ENCODE assay signal across 22 cellular contexts in genomic region chr3:123805504-123805903, GRCh38.
DNase-seq lines count a peak whose midpoint lies in the region; ATAC-seq and TF ChIP-seq lines count a peak whose summit lies in the region.
"Had no signal": no experiment of that assay in that cellular context is flagged by ENCODE, and none has a peak within 500 bp of the region (broad histone marks: within the 10 kb centered on the region; RNA-seq: fewer than 3 reads in every experiment).

No MANE protein-coding gene starts in this region.

- ATAC-seq in mucosa of descending colon (peak; percentile 72), upper lobe of left lung (ENCODE audit: low FRiP score in 2 of 2) (no peak), HG02852 (IDR thresholded peaks at IDR 0.05; ENCODE audit: unreplicated experiment) (no peak), heart left ventricle (no peak)

- TF ChIP-seq POLR2A in NB4 (IDR thresholded peaks at IDR 0.05; ENCODE audit: extremely low read depth, insufficient read length) = no peak
- no peak for TF ChIP-seq POLR2A in esophagus squamous epithelium (IDR thresholded peaks at IDR 0.05)
- TF ChIP-seq POLR2A in upper lobe of left lung (IDR thresholded peaks at IDR 0.05) = no peak
- TF ChIP-seq POLR2A in heart left ventricle (IDR thresholded peaks at IDR 0.05) = no peak

- H3K4me1 ChIP-seq in Loucy (ENCODE audit: insufficient read depth, low read length, poor library complexity, severe bottlenecking) (no peaks in the 10 kb centered on the region), mucosa of descending colon (ENCODE audit: low read depth) (peaks cover 11% of the 10 kb centered on the region), esophagus squamous epithelium (peaks cover 0 to 20% (median 0%) of the 10 kb centered on the region in 3 donors), upper lobe of left lung (no peaks in the 10 kb centered on the region), heart left ventricle (peaks cover 0 to 10% (median 0%) of the 10 kb centered on the region in 12 donors)

- H3K9me3 ChIP-seq in Loucy (ENCODE audit: insufficient read depth, low read depth, low read length) (no peaks in the 10 kb centered on the region), WERI-Rb-1 (ENCODE audit: severe bottlenecking) (no peaks in the 10 kb centered on the region), mucosa of descending colon (no peaks in the 10 kb centered on the region), esophagus squamous epithelium (no peaks in the 10 kb centered on the region), upper lobe of left lung (no peaks in the 10 kb centered on the region), heart left ventricle (no peaks in the 10 kb centered on the region)

- H3K9me2 ChIP-seq in Loucy (replicated peaks; ENCODE audit: low read depth, low read length) = no peaks in the 10 kb centered on the region

- H3K27ac ChIP-seq in WERI-Rb-1 = no peak overlapping the region
- H3K27ac ChIP-seq in esophagus squamous epithelium = no peak overlapping the region
- no peak overlapping the region for H3K27ac ChIP-seq in upper lobe of left lung
- H3K27ac ChIP-seq in heart left ventricle = no peak overlapping the region

- intact Hi-C loops in mucosa of descending colon (cut with DNase I, micrococcal nuclease) (no loop called here), esophagus squamous epithelium (cut with DNase I) (no loop called here), heart left ventricle (cut with DNase I) (no loop called here)

- H3K27me3 ChIP-seq in Loucy (ENCODE audit: insufficient read depth, low read length, poor library complexity, severe bottlenecking) (no peaks in the 10 kb centered on the region), WERI-Rb-1 (ENCODE audit: insufficient read depth, low read depth, severe bottlenecking) (no peaks in the 10 kb centered on the region), esophagus squamous epithelium (peaks cover 0 to 46% (median under 1%) of the 10 kb centered on the region in 4 donors), upper lobe of left lung (no peaks in the 10 kb centered on the region), heart left ventricle (no peaks in the 10 kb centered on the region)

- no peak overlapping the region for H2AFZ ChIP-seq in Loucy (ENCODE audit: low read length)

- H3K79me2 ChIP-seq in Loucy (ENCODE audit: insufficient read depth, low read length) = no peaks in the 10 kb centered on the region

- H3K4me2 ChIP-seq in Loucy (ENCODE audit: low read depth, low read length, poor library complexity, severe bottlenecking) = no peak overlapping the region

- H3K4me3 ChIP-seq in Loucy (ENCODE audit: low read length, poor library complexity, severe bottlenecking) = no peak overlapping the region
- H3K4me3 ChIP-seq in NB4 (ENCODE audit: low read depth, low read length) = no peak overlapping the region
- no peak overlapping the region for H3K4me3 ChIP-seq in WERI-Rb-1 (ENCODE audit: low read depth, low read length)
- H3K4me3 ChIP-seq in mucosa of descending colon = no peak overlapping the region
- no peak overlapping the region for H3K4me3 ChIP-seq in esophagus squamous epithelium
- H3K4me3 ChIP-seq in upper lobe of left lung = no peak overlapping the region
- H3K4me3 ChIP-seq in heart left ventricle = no peak overlapping the region

- no peaks in the 10 kb centered on the region for H4K20me1 ChIP-seq in Loucy (ENCODE audit: insufficient read depth, low read length, poor library complexity, severe bottlenecking)

- peak; percentile 39 for DNase-seq in NB4 (ENCODE audit: low read depth)
- DNase-seq in WERI-Rb-1 = no peak
- DNase-seq in mucosa of descending colon = peak in 2 of 3 donors; percentile 33 to 48
- no peak for DNase-seq in esophagus squamous epithelium (lab: John Stamatoyannopoulos, UW)
- DNase-seq in upper lobe of left lung = no peak
- no peak for DNase-seq in heart left ventricle
- DNase-seq: CD4-positive, alpha-beta T cell; COR-L47; DMS79 treated with DMSO at 0.1 percent for 48 hours; H7; HFFc6; KG1; NCI-H1105; NCI-H146; NCI-H2029; NCI-H226; NCI-H524 treated with DMSO at 0.1 percent for 48 hours; NCI-H82; RPMI8226; SHP77 had no signal

- H3K36me3 ChIP-seq in Loucy (ENCODE audit: insufficient read depth, low read length) (no peaks in the 10 kb centered on the region), WERI-Rb-1 (no peaks in the 10 kb centered on the region), mucosa of descending colon (ENCODE audit: low read depth) (no peaks in the 10 kb centered on the region), esophagus squamous epithelium (no peaks in the 10 kb centered on the region), upper lobe of left lung (no peaks in the 10 kb centered on the region), heart left ventricle (no peaks in the 10 kb centered on the region)

- TF ChIP-seq CTCF in Loucy (conservative IDR thresholded peaks at IDR 0.05; ENCODE audit: low read length) = peak; percentile 42
- TF ChIP-seq CTCF in NB4 (IDR thresholded peaks at IDR 0.05; ENCODE audit: low read depth, low read length) = no peak
- TF ChIP-seq CTCF in WERI-Rb-1 (IDR thresholded peaks at IDR 0.05; ENCODE audit: low read depth, low read length) = peak; percentile 35; the same call in 1 of the 2 replicates
- no peak for TF ChIP-seq CTCF in mucosa of descending colon (IDR thresholded peaks at IDR 0.05)
- TF ChIP-seq CTCF in esophagus squamous epithelium (IDR thresholded peaks at IDR 0.05) = no peak
- no peak for TF ChIP-seq CTCF in upper lobe of left lung (IDR thresholded peaks at IDR 0.05)
- TF ChIP-seq CTCF in heart left ventricle (IDR thresholded peaks at IDR 0.05) = no peak

- no peak overlapping the region for H3K9ac ChIP-seq in Loucy (ENCODE audit: low read depth, low read length, poor library complexity, severe bottlenecking)

- no peaks in the 10 kb centered on the region for H3F3A ChIP-seq in Loucy (ENCODE audit: low read depth)

- 69 to 75% methylated on average over 2 of the region's 2 CpGs for WGBS in esophagus squamous epithelium, 2 donors
- WGBS in upper lobe of left lung, 2 donors = 72 to 74% methylated on average over 2 of the region's 2 CpGs
- 86 to 95% (median 91%) methylated on average over 2 of the region's 2 CpGs for WGBS in heart left ventricle, 4 donors

- no peak for TF ChIP-seq EP300 in upper lobe of left lung (IDR thresholded peaks at IDR 0.05)

Comparison
In these comparisons a context has a peak if more than half of its experiments do, and no peak if none do; other contexts are left out.
1. CTCF ChIP-seq: peak in Loucy (single experiment) and WERI-Rb-1 (single experiment); none in NB4 (single experiment), mucosa of descending colon (single experiment), esophagus squamous epithelium (0 of 6), upper lobe of left lung (0 of 6) and heart left ventricle (0 of 12).
2. DNase-seq: peak in NB4 (single experiment) and mucosa of descending colon (2 of 3); none in WERI-Rb-1 (single experiment), esophagus squamous epithelium (single experiment), upper lobe of left lung (0 of 2) and heart left ventricle (0 of 5).